Comparison of ENCODE assay signal across 9 cellular contexts in genomic region chr1:174967845-174968705, GRCh38. TPM values are rescaled to one million over a fixed set of nuclear protein-coding genes. Genes with fewer than 3 reads are reported as not detected.
DNase-seq lines count a peak whose midpoint lies in the region; ATAC-seq and TF ChIP-seq lines count a peak whose summit lies in the region.
"Had no signal": no experiment of that assay in that cellular context is flagged by ENCODE, and none has a peak within 500 bp of the region (broad histone marks: within the 10 kb centered on the region; RNA-seq: fewer than 3 reads in every experiment).

No MANE protein-coding gene starts in this region.

- H3K14ac ChIP-seq in trophoblast cell (ENCODE audit: low read length): no peak overlapping the region

- DNase-seq in GM12865 (ENCODE audit: low read depth): no peak
- DNase-seq in SK-MEL-5 (ENCODE audit: low read depth, low spot score): peak; percentile 16
- no peak for DNase-seq in dorsolateral prefrontal cortex
- peak in 1 of 2 donors; percentile 20 for DNase-seq in trophoblast cell
- DNase-seq in hepatic stellate cell (ENCODE audit: low spot score): no peak
- DNase-seq in COLO829 (ENCODE audit: low spot score): no peak
- DNase-seq: Right ventricle myocardium superior had no signal

- H3K79me2 ChIP-seq in trophoblast cell (ENCODE audit: control insufficient read depth, insufficient read depth, low read length, poor library complexity): no peaks in the 10 kb centered on the region

- H3K4me1 ChIP-seq in trophoblast cell (ENCODE audit: control insufficient read depth in 1 of 2, insufficient read depth in 2 of 2, low read length in 2 of 2): peaks cover 8 to 20% of the 10 kb centered on the region in 2 experiments

- H3K4me3 ChIP-seq in GM12865 (ENCODE audit: low read depth, low read length) (peak overlapping the region; percentile 13; the same call in 1 of the 2 replicates), dorsolateral prefrontal cortex (no peak overlapping the region), trophoblast cell (ENCODE audit: low read depth, low read length) (no peak overlapping the region)

- H3K79me1 ChIP-seq in trophoblast cell (ENCODE audit: low read length): peaks cover 16% of the 10 kb centered on the region

- no peak overlapping the region for H4K12ac ChIP-seq in trophoblast cell (ENCODE audit: low read depth, low read length)

- H3K4me2 ChIP-seq in trophoblast cell (ENCODE audit: low read length): no peak overlapping the region

- TF ChIP-seq CTCF in GM12865 (IDR thresholded peaks at IDR 0.05; ENCODE audit: insufficient read depth, low read depth, low read length, missing control alignments) (no peak), dorsolateral prefrontal cortex (IDR thresholded peaks at IDR 0.05 in 54 of 56, conservative IDR thresholded peaks at IDR 0.05 in 2 of 56; ENCODE audit: low read depth in 1 of 56, partially characterized antibody in 56 of 56) (no peak)

- intact Hi-C loops in dorsolateral prefrontal cortex (cut with DNase I): loop anchor here in 1 of 2 donors (10.0 kb wide), 1 partner anchor 93 kb away; no protein-coding TSS in a partner anchor

- H3K9me3 ChIP-seq in trophoblast cell (ENCODE audit: insufficient read depth, low read depth, low read length): no peaks in the 10 kb centered on the region

- WGBS in trophoblast cell (ENCODE audit: extremely low coverage, insufficient coverage, insufficient read length): no CpG with 5 or more reads among the region's 4 CpGs

- H3K27me3 ChIP-seq in dorsolateral prefrontal cortex: no peaks in the 10 kb centered on the region
- H3K27me3 ChIP-seq in trophoblast cell (ENCODE audit: insufficient read depth, low read length): no peaks in the 10 kb centered on the region

- H3K27ac ChIP-seq in dorsolateral prefrontal cortex (peak overlapping the region in 45 of 59 donors; percentile 1 to 87 (median 54)), trophoblast cell (ENCODE audit: low read depth, low read length) (no peak overlapping the region)

- peak overlapping the region; percentile 24 for H4K91ac ChIP-seq in trophoblast cell (ENCODE audit: low read depth, low read length)

- H2BK12ac ChIP-seq in trophoblast cell (ENCODE audit: low read length): no peak overlapping the region

- no peak overlapping the region for H2BK5ac ChIP-seq in trophoblast cell (ENCODE audit: low read depth, low read length, poor library complexity)

- H2BK120ac ChIP-seq in trophoblast cell (ENCODE audit: insufficient read depth, low read length, poor library complexity): no peak overlapping the region

- no peak overlapping the region for H2AK5ac ChIP-seq in trophoblast cell (ENCODE audit: low read length)

- H3K9ac ChIP-seq in trophoblast cell (ENCODE audit: low read length): no peak overlapping the region

- in situ Hi-C loops in SK-MEL-5 (cut with HindIII; ENCODE audit: low pct_unique_long_range_greater_than_20kb, low sequenced_read_pairs): no loop called here

- H3K18ac ChIP-seq in trophoblast cell (ENCODE audit: low read length): no peak overlapping the region

- ATAC-seq in GM18873 (IDR thresholded peaks at IDR 0.05; ENCODE audit: low FRiP score, unreplicated experiment): no peak
- no peak for ATAC-seq in HG02642 (IDR thresholded peaks at IDR 0.05; ENCODE audit: poor library complexity, unreplicated experiment)

- H3K23ac ChIP-seq in trophoblast cell (ENCODE audit: low read length): no peak overlapping the region

- H3K4ac ChIP-seq in trophoblast cell (ENCODE audit: low read depth, low read length): no peak overlapping the region

- H4K8ac ChIP-seq in trophoblast cell (ENCODE audit: low read depth, low read length): no peak overlapping the region

- H2AFZ ChIP-seq in trophoblast cell (ENCODE audit: insufficient read depth, low read length, poor library complexity): no peak overlapping the region

- no peaks in the 10 kb centered on the region for H3K36me3 ChIP-seq in trophoblast cell (ENCODE audit: control insufficient read depth in 1 of 2, insufficient read depth in 2 of 2, low read length in 2 of 2)

RNA-seq across cellular contexts. Expression of gene CACYBP, which starts 31.7 kb away (rescaled TPM):
- 446 and 485 TPM in 2 replicates for total RNA-seq in SK-MEL-5 (2014; rRNA removed; shearing (Covaris generic))
- polyA plus RNA-seq in SK-MEL-5 (2015; cell fraction: cytosol; rRNA removed): 139 and 161 TPM in 2 replicates
- 39.6 and 106 TPM in 2 replicates for polyA plus RNA-seq in SK-MEL-5 (2015; cell fraction: nucleus; rRNA removed)
- total RNA-seq in dorsolateral prefrontal cortex: 100 to 1,000 TPM in 118 of 120 experiments, 10 to 100 TPM in 2; 71.5 to 387 (median 202) TPM
- 77.9 and 79.7 TPM in 2 replicates for polyA plus RNA-seq in trophoblast cell (2013)

RNA-seq across cellular contexts. Expression of gene MRPS14, which starts 55.1 kb away (rescaled TPM):
- total RNA-seq in SK-MEL-5 (2014; rRNA removed; shearing (Covaris generic)): 34.2 and 37.4 TPM in 2 replicates
- 15.8 and 18.8 TPM in 2 replicates for polyA plus RNA-seq in SK-MEL-5 (2015; cell fraction: cytosol; rRNA removed)
- polyA plus RNA-seq in SK-MEL-5 (2015; cell fraction: nucleus; rRNA removed): 28.1 and 35.7 TPM in 2 replicates
- 10 to 100 TPM; 23.2 to 47.2 (median 33.2) TPM for total RNA-seq in dorsolateral prefrontal cortex
- polyA plus RNA-seq in trophoblast cell (2013): 43.3 and 44.2 TPM in 2 replicates
